In the genomic region with DNA sequence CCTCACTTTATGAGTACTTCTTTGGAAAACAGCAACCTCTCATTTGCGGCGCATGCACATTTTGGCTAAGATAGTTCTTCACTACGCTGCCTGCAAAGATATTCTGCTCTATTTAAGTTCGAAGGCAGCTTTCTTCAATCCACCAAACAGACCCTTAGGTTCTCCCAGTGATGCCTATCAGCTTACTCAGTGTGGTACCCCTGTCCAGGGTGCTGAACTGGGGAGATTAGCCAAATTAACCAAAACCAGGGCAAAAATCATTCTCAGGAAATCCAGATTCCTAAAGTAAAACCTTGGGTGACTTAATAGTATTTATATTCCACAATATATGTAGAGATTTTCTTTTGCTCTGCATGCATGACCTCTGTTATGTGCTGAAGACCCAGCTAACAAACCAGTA, we compare ENCODE assay signal across 11 cellular contexts.
A peak's percentile ranks its signal among the peaks of the same experiment; 100 is the strongest.
DNase-seq lines count a peak whose midpoint lies in the region; ATAC-seq, FAIRE-seq and TF ChIP-seq lines count a peak whose summit lies in the region.
"Had no signal": no experiment of that assay in that cellular context is flagged by ENCODE, and none has a peak within 500 bp of the region (broad histone marks: within the 10 kb centered on the region; RNA-seq: fewer than 3 reads in every experiment).

No MANE protein-coding gene starts in this region.

- BruUV-seq in GM12878 (replicated peaks; lab: Mats Ljungman, UMichigan) = no TSS peak

- no peaks in the 10 kb centered on the region for H3K27me3 ChIP-seq in GM12878 (replicated peaks in 1 of 2; ENCODE audit: control insufficient read depth in 2 of 2, insufficient read depth in 2 of 2, low read length in 1 of 2)

- no peak for TF ChIP-seq POLR2A in GM12878 (IDR thresholded peaks at IDR 0.05; ENCODE audit: low read depth, low read length)

- no peak for FAIRE-seq in GM12878 (lab: Jason Lieb, UNC)

- no peak for TF ChIP-seq RAD21 in GM12878 (IDR thresholded peaks at IDR 0.05; ENCODE audit: insufficient read depth, low read depth, low read length)

- CTCF ChIA-PET in GM12878 (lab: Yijun Ruan, JAX) = interaction anchor here (1.7 kb wide), 1 partner anchor 230 kb away, joined by 3 read pairs; no protein-coding TSS in a partner anchor

- WGBS in GM12878 (ENCODE audit: insufficient coverage, insufficient replicate concordance, low lambda C conversion rate, missing lambda C conversion rate) = 39% methylated on average over 4 of the region's 4 CpGs

- H3K79me2 ChIP-seq in GM12878 (ENCODE audit: control insufficient read depth, insufficient read depth, low read length) = no peaks in the 10 kb centered on the region

- TF ChIP-seq CTCF in GM12878 (IDR thresholded peaks at IDR 0.05 in 2 of 3, conservative IDR thresholded peaks at IDR 0.05 in 1 of 3; ENCODE audit: control insufficient read depth in 2 of 3, extremely low read depth in 1 of 3, insufficient read depth in 1 of 3, low read depth in 3 of 3, low read length in 3 of 3) (no peak), mucosa of descending colon (IDR thresholded peaks at IDR 0.05) (no peak)

- intact Hi-C loops in GM12878 (cut with micrococcal nuclease; ENCODE audit: unreplicated experiment) = no loop called here
- intact Hi-C loops in mucosa of descending colon (cut with DNase I, micrococcal nuclease) = no loop called here
- intact Hi-C loops in Right ventricle myocardium superior (cut with DNase I) = no loop called here

- POLR2A ChIA-PET in GM12878 (lab: Charles Lee) = no interaction called here

- H3K4me3 ChIP-seq in GM12878 (no peak overlapping the region), mucosa of descending colon (no peak overlapping the region)

- no peak overlapping the region for H3K27ac ChIP-seq in GM12878 (ENCODE audit: control insufficient read depth, insufficient read depth)

- H3K4me1 ChIP-seq in GM12878 (ENCODE audit: control insufficient read depth, insufficient read depth, low read length) (no peaks in the 10 kb centered on the region), mucosa of descending colon (ENCODE audit: low read depth) (no peaks in the 10 kb centered on the region)

- H3K9me3 ChIP-seq in GM12878 (replicated peaks; ENCODE audit: control insufficient read depth, insufficient read depth, low read length) = no peaks in the 10 kb centered on the region
- H3K9me3 ChIP-seq in mucosa of descending colon = no peaks in the 10 kb centered on the region

- in situ Hi-C loops in KBM-7 (cut with MboI; ENCODE audit: low pct_unique_long_range_greater_than_20kb, low sequenced_read_pairs) = no loop called here
- in situ Hi-C loops in GM12878 (cut with MboI) = no loop called here

- no peaks in the 10 kb centered on the region for H4K20me1 ChIP-seq in GM12878 (ENCODE audit: control insufficient read depth, insufficient read depth)

- no peak overlapping the region for H2AFZ ChIP-seq in GM12878 (ENCODE audit: control insufficient read depth, low read depth, low read length)

- no peak overlapping the region for H3K4me2 ChIP-seq in GM12878 (ENCODE audit: control insufficient read depth, insufficient read depth)

- ATAC-seq in GM12878 (no peak), mucosa of descending colon (peak; percentile 27), HG02885 (IDR thresholded peaks at IDR 0.05; ENCODE audit: poor library complexity, unreplicated experiment) (no peak), GM21576 (IDR thresholded peaks at IDR 0.05; ENCODE audit: unreplicated experiment) (no peak), Right ventricle myocardium superior (ENCODE audit: poor library complexity) (no peak)
- ATAC-seq: activated naive CD8-positive, alpha-beta T cell treated with anti-CD3 and anti-CD28 coated beads, Interleukin-2, amount 50 U/mL, for 24 hours; natural killer cell had no signal

- DNase-seq in EL (peak; percentile 47), KBM-7 (peak; percentile 22), GM12878 (ENCODE audit: low read depth, low spot score) (no peak), mucosa of descending colon (peak in 1 of 3 donors; percentile 49), Right ventricle myocardium superior (no peak), NCI-H526 treated with DMSO at 0.1 percent for 48 hours (lab: John Stamatoyannopoulos, UW) (no peak)
- DNase-seq: activated B cell treated with CpG ODN at 0.5 μM for 24 hours; activated naive CD8-positive, alpha-beta T cell treated with anti-CD3 and anti-CD28 coated beads, Interleukin-2, amount 50 U/mL, for 24 hours; natural killer cell had no signal

- SMC1A ChIA-PET in GM12878 (lab: Charles Lee; ENCODE audit: uncharacterized antibody, unreplicated experiment) = no interaction called here

- no peak for TF ChIP-seq EP300 in GM12878 (IDR thresholded peaks at IDR 0.05; ENCODE audit: borderline replicate concordance in 1 of 2, control insufficient read depth in 1 of 2, low read depth in 2 of 2, low read length in 2 of 2)

- H3K9ac ChIP-seq in GM12878 (ENCODE audit: control insufficient read depth, insufficient read depth, low read length) = no peak overlapping the region

- no peaks in the 10 kb centered on the region for H3K36me3 ChIP-seq in GM12878 (ENCODE audit: control insufficient read depth in 2 of 2, insufficient read depth in 2 of 2, low read length in 1 of 2)
- no peaks in the 10 kb centered on the region for H3K36me3 ChIP-seq in mucosa of descending colon (ENCODE audit: low read depth)

- RAD21 ChIA-PET in GM12878 (lab: Charles Lee; ENCODE audit: unreplicated experiment) = no interaction called here

TF ChIP-seq in GM12878, 131 proteins besides CTCF, POLR2A, EP300 and RAD21:
- TF ChIP-seq, protein P1, sequence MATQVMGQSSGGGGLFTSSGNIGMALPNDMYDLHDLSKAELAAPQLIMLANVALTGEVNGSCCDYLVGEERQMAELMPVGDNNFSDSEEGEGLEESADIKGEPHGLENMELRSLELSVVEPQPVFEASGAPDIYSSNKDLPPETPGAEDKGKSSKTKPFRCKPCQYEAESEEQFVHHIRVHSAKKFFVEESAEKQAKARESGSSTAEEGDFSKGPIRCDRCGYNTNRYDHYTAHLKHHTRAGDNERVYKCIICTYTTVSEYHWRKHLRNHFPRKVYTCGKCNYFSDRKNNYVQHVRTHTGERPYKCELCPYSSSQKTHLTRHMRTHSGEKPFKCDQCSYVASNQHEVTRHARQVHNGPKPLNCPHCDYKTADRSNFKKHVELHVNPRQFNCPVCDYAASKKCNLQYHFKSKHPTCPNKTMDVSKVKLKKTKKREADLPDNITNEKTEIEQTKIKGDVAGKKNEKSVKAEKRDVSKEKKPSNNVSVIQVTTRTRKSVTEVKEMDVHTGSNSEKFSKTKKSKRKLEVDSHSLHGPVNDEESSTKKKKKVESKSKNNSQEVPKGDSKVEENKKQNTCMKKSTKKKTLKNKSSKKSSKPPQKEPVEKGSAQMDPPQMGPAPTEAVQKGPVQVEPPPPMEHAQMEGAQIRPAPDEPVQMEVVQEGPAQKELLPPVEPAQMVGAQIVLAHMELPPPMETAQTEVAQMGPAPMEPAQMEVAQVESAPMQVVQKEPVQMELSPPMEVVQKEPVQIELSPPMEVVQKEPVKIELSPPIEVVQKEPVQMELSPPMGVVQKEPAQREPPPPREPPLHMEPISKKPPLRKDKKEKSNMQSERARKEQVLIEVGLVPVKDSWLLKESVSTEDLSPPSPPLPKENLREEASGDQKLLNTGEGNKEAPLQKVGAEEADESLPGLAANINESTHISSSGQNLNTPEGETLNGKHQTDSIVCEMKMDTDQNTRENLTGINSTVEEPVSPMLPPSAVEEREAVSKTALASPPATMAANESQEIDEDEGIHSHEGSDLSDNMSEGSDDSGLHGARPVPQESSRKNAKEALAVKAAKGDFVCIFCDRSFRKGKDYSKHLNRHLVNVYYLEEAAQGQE (IDR thresholded peaks at IDR 0.05; ENCODE audit: low read depth, low read length) = peak; percentile 92
- TF ChIP-seq ZBED1 (IDR thresholded peaks at IDR 0.05; ENCODE audit: borderline replicate concordance) = no peak

Comparison
In these comparisons a context has a peak if more than half of its experiments do, and no peak if none do; other contexts are left out.
1. DNase-seq: peak in EL (single experiment) and KBM-7 (single experiment); none in GM12878 (single experiment), Right ventricle myocardium superior (single experiment) and NCI-H526 treated with DMSO at 0.1 percent for 48 hours (single experiment).